Comparison of ENCODE assay signal across 19 cellular contexts in genomic region chr3:70242297-70242868, GRCh38.
DNase-seq lines count a peak whose midpoint lies in the region; ATAC-seq and TF ChIP-seq lines count a peak whose summit lies in the region.
"Had no signal": no experiment of that assay in that cellular context is flagged by ENCODE, and none has a peak within 500 bp of the region (broad histone marks: within the 10 kb centered on the region; RNA-seq: fewer than 3 reads in every experiment).

No MANE protein-coding gene starts in this region.

- POLR2A ChIA-PET in SK-N-SH (lab: Yijun Ruan, JAX) = no interaction called here

- TF ChIP-seq EP300 in SK-N-SH (IDR thresholded peaks at IDR 0.05; ENCODE audit: borderline replicate concordance in 1 of 2, low read depth in 1 of 2, low read length in 1 of 2) = no peak

- ATAC-seq in SK-N-SH treated with all-trans-retinoic acid at 6 μM for 48 hours (no peak), left ventricle myocardium superior (peak; percentile 58)
- ATAC-seq: CD8-positive, alpha-beta T cell had no signal

- intact Hi-C loops in left ventricle myocardium superior (cut with micrococcal nuclease) = no loop called here

- H3K4me1 ChIP-seq in SK-N-SH (ENCODE audit: control insufficient read depth in 1 of 2, insufficient read depth in 2 of 2, low read depth in 1 of 2, low read length in 1 of 2) (no peaks in the 10 kb centered on the region; a peak in 1 of 4 replicates), right atrium auricular region (no peaks in the 10 kb centered on the region)
- H3K4me1 ChIP-seq: BLaER1, Caco-2, HAP-1 had no signal

- H3K36me3 ChIP-seq in SK-N-SH (replicated peaks in 1 of 2; ENCODE audit: control insufficient read depth in 1 of 2, insufficient read depth in 2 of 2, low read length in 1 of 2) (no peaks in the 10 kb centered on the region), right atrium auricular region (no peaks in the 10 kb centered on the region)
- H3K36me3 ChIP-seq: BLaER1, HAP-1 had no signal

- DNase-seq in SK-N-SH (no peak), left ventricle myocardium superior (no peak), right atrium auricular region (ENCODE audit: low spot score) (no peak), fibroblast of pulmonary artery (ENCODE audit: low read depth) (peak; percentile 42), stromal cell of bone marrow (ENCODE audit: low read depth) (peak; percentile 5), T-helper 2 cell (no peak)
- no peak for DNase-seq in activated CD4-positive, alpha-beta T cell treated with anti-CD3 and anti-CD28 coated beads for 4 hours
- DNase-seq: Caco-2; CD4-positive, CD25-positive, alpha-beta regulatory T cell; CD8-positive, alpha-beta T cell; DMS153; DND-41; GOT3; HFFc6 had no signal

- CTCF ChIA-PET in SK-N-SH (lab: Yijun Ruan, JAX) = no interaction called here

- no peaks in the 10 kb centered on the region for H3K27me3 ChIP-seq in SK-N-SH (ENCODE audit: insufficient read depth)
- H3K27me3 ChIP-seq in right atrium auricular region = no peaks in the 10 kb centered on the region
- H3K27me3 ChIP-seq: BLaER1 had no signal

- no peaks in the 10 kb centered on the region for H3K79me2 ChIP-seq in SK-N-SH (ENCODE audit: insufficient read depth)

- H3F3A ChIP-seq in SK-N-SH (replicated peaks; ENCODE audit: insufficient read depth) = no peaks in the 10 kb centered on the region

- H3K27ac ChIP-seq in SK-N-SH (ENCODE audit: low read depth in 2 of 2, low read length in 1 of 2) (peak overlapping the region in 1 of 2 experiments; percentile 11; a peak in 1 of 4 replicates), right atrium auricular region (no peak overlapping the region)
- H3K27ac ChIP-seq: 22Rv1, BLaER1, C4-2B had no signal

- no peak overlapping the region for H3K9ac ChIP-seq in SK-N-SH
- H3K9ac ChIP-seq: BLaER1 had no signal

- no peak overlapping the region for H2AFZ ChIP-seq in SK-N-SH (ENCODE audit: low read depth)

- TF ChIP-seq CTCF in SK-N-SH (IDR thresholded peaks at IDR 0.05) (no peak), right atrium auricular region (IDR thresholded peaks at IDR 0.05) (no peak), fibroblast of pulmonary artery (IDR thresholded peaks at IDR 0.05; ENCODE audit: low read length, missing control alignments) (no peak)

- H3K4me3 ChIP-seq in SK-N-SH (ENCODE audit: low read depth in 2 of 2, low read length in 1 of 2) (no peak overlapping the region), right atrium auricular region (no peak overlapping the region), fibroblast of pulmonary artery (replicated peaks; ENCODE audit: low read depth, low read length) (no peak overlapping the region)
- H3K4me3 ChIP-seq: BLaER1, HAP-1 had no signal

- no peaks in the 10 kb centered on the region for H3K9me2 ChIP-seq in SK-N-SH

- TF ChIP-seq RAD21 in SK-N-SH (IDR thresholded peaks at IDR 0.05; ENCODE audit: low read length) = no peak

- no peak overlapping the region for H3K4me2 ChIP-seq in SK-N-SH
- H3K4me2 ChIP-seq: BLaER1 had no signal

- H4K20me1 ChIP-seq in SK-N-SH (ENCODE audit: insufficient read depth) = no peaks in the 10 kb centered on the region
- H4K20me1 ChIP-seq: BLaER1 had no signal

- H3K9me3 ChIP-seq in SK-N-SH = no peaks in the 10 kb centered on the region
- no peaks in the 10 kb centered on the region for H3K9me3 ChIP-seq in right atrium auricular region
- H3K9me3 ChIP-seq: BLaER1, Caco-2, HAP-1 had no signal

- WGBS in SK-N-SH (ENCODE audit: low lambda C conversion rate) = 16% methylated on average over 2 of the region's 2 CpGs

TF ChIP-seq in SK-N-SH treated with all-trans-retinoic acid at 6 μM for 48 hours, 23 proteins besides CTCF, POLR2A, EP300 and RAD21 (continues in another document):
- no peak for TF ChIP-seq CSDC2 (CRISPR knock-in tag; IDR thresholded peaks at IDR 0.05)
- TF ChIP-seq TOX (CRISPR knock-in tag; IDR thresholded peaks at IDR 0.05; ENCODE audit: borderline replicate concordance) = no peak
- no peak for TF ChIP-seq ZNF565 (CRISPR knock-in tag; conservative IDR thresholded peaks at IDR 0.05; ENCODE audit: low read depth)
- peak; percentile 53; the same call in 1 of the 2 replicates for TF ChIP-seq PATZ1 (CRISPR knock-in tag; IDR thresholded peaks at IDR 0.05; ENCODE audit: borderline replicate concordance)
- TF ChIP-seq ZFP3 (CRISPR knock-in tag; IDR thresholded peaks at IDR 0.05) = peak; percentile 76
- no peak; the same call in 1 of the 2 replicates for TF ChIP-seq ZNF8 (CRISPR knock-in tag; IDR thresholded peaks at IDR 0.05)
- no peak for TF ChIP-seq TCF4 (CRISPR knock-in tag; IDR thresholded peaks at IDR 0.05; ENCODE audit: borderline replicate concordance)
- no peak for TF ChIP-seq ZC3H10 (CRISPR knock-in tag; IDR thresholded peaks at IDR 0.05)
- TF ChIP-seq ZNF70 (CRISPR knock-in tag; IDR thresholded peaks at IDR 0.05) = no peak; the same call in 1 of the 2 replicates
- no peak for TF ChIP-seq ARNTL (CRISPR knock-in tag; IDR thresholded peaks at IDR 0.05; ENCODE audit: borderline replicate concordance, low read depth)
- TF ChIP-seq GLIS3 (CRISPR knock-in tag; IDR thresholded peaks at IDR 0.05) = peak; percentile 87
- peak; percentile 95 for TF ChIP-seq ISL1 (CRISPR knock-in tag; IDR thresholded peaks at IDR 0.05)

TF ChIP-seq in SK-N-SH, 30 proteins besides CTCF, POLR2A, EP300 and RAD21:
- TF ChIP-seq NFIC (IDR thresholded peaks at IDR 0.05; ENCODE audit: borderline replicate concordance) (no peak), POLR2AphosphoS5 (IDR thresholded peaks at IDR 0.05; ENCODE audit: low read depth, low read length) (no peak), FOXJ3 (CRISPR knock-in tag; IDR thresholded peaks at IDR 0.05) (no peak), TCF12 (IDR thresholded peaks at IDR 0.05) (no peak), RCOR1 (IDR thresholded peaks at IDR 0.05; ENCODE audit: low read length) (no peak), REST (IDR thresholded peaks at IDR 0.05; ENCODE audit: low read depth, low read length) (no peak), IRF3 (IDR thresholded peaks at IDR 0.05; ENCODE audit: low read depth, low read length) (no peak), TAF1 (IDR thresholded peaks at IDR 0.05; ENCODE audit: borderline replicate concordance, low read depth, low read length) (no peak), PBX3 (IDR thresholded peaks at IDR 0.05) (no peak), JUND (IDR thresholded peaks at IDR 0.05) (no peak), SIN3A (IDR thresholded peaks at IDR 0.05; ENCODE audit: borderline replicate concordance, low read depth, low read length) (no peak), NRF1 (IDR thresholded peaks at IDR 0.05; ENCODE audit: low read depth, low read length) (no peak), ELF1 (IDR thresholded peaks at IDR 0.05) (no peak), YY1 (IDR thresholded peaks at IDR 0.05; ENCODE audit: low read depth) (no peak), SMC3 (IDR thresholded peaks at IDR 0.05; ENCODE audit: low read depth, low read length) (no peak), EZH2phosphoT487 (IDR thresholded peaks at IDR 0.05; ENCODE audit: borderline replicate concordance, low read depth) (no peak), RXRA (IDR thresholded peaks at IDR 0.05; ENCODE audit: borderline replicate concordance, low read depth) (no peak), FOXM1 (IDR thresholded peaks at IDR 0.05; ENCODE audit: low read depth) (no peak), CHD2 (IDR thresholded peaks at IDR 0.05; ENCODE audit: low read length, partially characterized antibody) (no peak), MEF2A (IDR thresholded peaks at IDR 0.05; ENCODE audit: borderline replicate concordance, low read depth) (no peak)

Comparison
In these comparisons a context has a peak if more than half of its experiments do, and no peak if none do; other contexts are left out.
1. DNase-seq: peak in fibroblast of pulmonary artery (single experiment) and stromal cell of bone marrow (single experiment); none in SK-N-SH (single experiment), left ventricle myocardium superior (single experiment), right atrium auricular region (single experiment), T-helper 2 cell (0 of 5) and activated CD4-positive, alpha-beta T cell treated with anti-CD3 and anti-CD28 coated beads for 4 hours (0 of 2).